Comparison of ENCODE assay signal across 8 cellular contexts in the genomic region with DNA sequence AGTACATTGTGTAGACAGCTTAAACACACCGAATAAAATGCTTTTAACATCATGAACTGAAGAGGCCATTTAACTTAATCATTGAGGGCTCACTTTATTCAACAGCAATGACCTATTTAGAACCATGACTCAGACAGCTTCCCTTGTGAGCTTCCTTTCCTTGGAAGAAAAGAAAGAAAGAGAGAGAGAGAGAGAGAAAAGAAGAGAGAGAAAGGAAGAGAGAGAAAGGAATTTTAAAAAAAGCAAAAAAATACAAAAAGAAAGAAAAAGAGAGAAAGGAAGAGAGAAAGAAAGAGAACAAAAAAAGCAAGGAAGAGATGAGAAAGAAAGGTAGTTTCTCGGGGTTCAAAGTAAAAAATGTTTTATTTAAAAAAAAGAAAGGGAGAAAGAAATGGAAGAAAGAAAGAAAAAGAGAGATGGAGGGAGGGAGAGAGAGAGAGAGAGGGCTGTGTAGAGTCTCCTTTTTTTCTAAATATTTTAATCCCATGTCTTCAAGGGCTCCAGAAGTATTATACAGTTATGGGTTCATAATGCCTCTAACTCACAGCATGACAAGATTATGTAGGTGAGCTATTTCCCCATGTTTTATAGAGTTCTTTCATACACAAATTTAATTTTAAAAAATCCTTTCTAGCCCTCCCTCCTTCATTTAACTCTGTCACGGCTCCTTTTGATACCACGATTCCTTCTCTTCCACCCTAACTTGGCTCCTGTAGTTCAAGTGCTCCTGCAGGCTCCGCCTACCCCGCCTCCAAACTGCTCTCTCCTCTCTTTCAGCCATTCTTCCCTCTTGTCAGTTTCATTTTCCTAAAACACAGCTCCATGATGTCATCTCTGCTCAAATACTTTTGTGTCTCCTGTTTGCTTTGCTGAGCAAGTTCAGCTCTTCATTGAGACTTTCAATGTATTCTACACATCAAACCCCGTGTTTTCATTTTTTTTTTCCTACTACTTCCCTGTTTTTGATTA.
DNase-seq lines count a peak whose midpoint lies in the region; ATAC-seq and TF ChIP-seq lines count a peak whose summit lies in the region.

No MANE protein-coding gene starts in this region.

- H4K8ac ChIP-seq in mesendoderm (ENCODE audit: low read depth, low read length), result no peak overlapping the region

- 100% methylated on average over 1 of the region's 7 CpGs for WGBS in mesendoderm (ENCODE audit: extremely low coverage, insufficient coverage, low lambda C conversion rate)

- H4K5ac ChIP-seq in mesendoderm (ENCODE audit: low read length), result no peak overlapping the region

- H3K36me3 ChIP-seq in mesendoderm (ENCODE audit: control insufficient read depth, insufficient read depth, low read length), result no peaks in the 10 kb centered on the region

- H2BK120ac ChIP-seq in mesendoderm (ENCODE audit: low read depth, low read length), result no peak overlapping the region

- H2BK5ac ChIP-seq in mesendoderm (ENCODE audit: low read length), result no peak overlapping the region

- peaks cover 2% of the 10 kb centered on the region for H3K36me3 Mint-ChIP-seq in chondrocyte (ENCODE audit: low read depth)
- H3K36me3 Mint-ChIP-seq in activated T-cell treated with anti-CD3 and anti-CD28 coated beads, Interleukin-2, amount 50 U/mL, for 24 hours (ENCODE audit: low read depth), result no peaks in the 10 kb centered on the region

- H3K4me1 ChIP-seq in mesendoderm (ENCODE audit: control insufficient read depth, low read depth, low read length), result peaks cover 2% of the 10 kb centered on the region

- no peaks in the 10 kb centered on the region for H3K27me3 ChIP-seq in mesendoderm (ENCODE audit: insufficient read depth, low read length, poor library complexity)

- in situ Hi-C loops in GM13976 (cut with MboI; ENCODE audit: low sequenced_read_pairs, unreplicated experiment), result no loop called here

- no peak overlapping the region for H3K18ac ChIP-seq in mesendoderm (ENCODE audit: low read length)

- H2AK5ac ChIP-seq in mesendoderm (ENCODE audit: low read length), result no peak overlapping the region

- no peak for ATAC-seq in GM21528 (IDR thresholded peaks at IDR 0.05; ENCODE audit: low FRiP score, unreplicated experiment)

- no peaks in the 10 kb centered on the region for H3K79me2 ChIP-seq in mesendoderm (ENCODE audit: control insufficient read depth, insufficient read depth, low read length)

- no peak overlapping the region for H3K9ac ChIP-seq in mesendoderm (ENCODE audit: low read length)

- no peak overlapping the region for H3K4me3 ChIP-seq in mesendoderm (ENCODE audit: low read length)

- peaks cover 40% of the 10 kb centered on the region for H3K4me1 Mint-ChIP-seq in chondrocyte (ENCODE audit: low read depth)
- H3K4me1 Mint-ChIP-seq in activated T-cell treated with anti-CD3 and anti-CD28 coated beads, Interleukin-2, amount 50 U/mL, for 24 hours (ENCODE audit: low read depth), result peaks cover 33% of the 10 kb centered on the region

- no peak overlapping the region for H3K4me2 ChIP-seq in mesendoderm (ENCODE audit: low read length)

- H3K23ac ChIP-seq in mesendoderm (ENCODE audit: low read length), result no peak overlapping the region

- H3K27ac ChIP-seq in mesendoderm (ENCODE audit: low read depth, low read length), result no peak overlapping the region

- H3K4ac ChIP-seq in mesendoderm (ENCODE audit: low read depth, low read length), result no peak overlapping the region

- H2BK15ac ChIP-seq in mesendoderm (replicated peaks; ENCODE audit: low read depth), result no peak overlapping the region

- no peak for TF ChIP-seq CTCF in chondrocyte (IDR thresholded peaks at IDR 0.05)
- no peak for TF ChIP-seq CTCF in GM13976 (IDR thresholded peaks at IDR 0.05; ENCODE audit: borderline replicate concordance, control extremely low read depth, extremely low read depth, insufficient read depth, missing control alignments)

- H3K27me3 Mint-ChIP-seq in chondrocyte (ENCODE audit: low read depth), result no peaks in the 10 kb centered on the region
- no peaks in the 10 kb centered on the region for H3K27me3 Mint-ChIP-seq in activated T-cell treated with anti-CD3 and anti-CD28 coated beads, Interleukin-2, amount 50 U/mL, for 24 hours

- H3K9me3 Mint-ChIP-seq in chondrocyte (ENCODE audit: low read depth), result peaks cover 4% of the 10 kb centered on the region
- peaks cover 5% of the 10 kb centered on the region for H3K9me3 Mint-ChIP-seq in activated T-cell treated with anti-CD3 and anti-CD28 coated beads, Interleukin-2, amount 50 U/mL, for 24 hours

- H3K56ac ChIP-seq in mesendoderm (ENCODE audit: low read length), result no peak overlapping the region

- peak overlapping the region; percentile 96 for H3K27ac Mint-ChIP-seq in chondrocyte (ENCODE audit: unreplicated experiment)
- H3K27ac Mint-ChIP-seq in activated T-cell treated with anti-CD3 and anti-CD28 coated beads, Interleukin-2, amount 50 U/mL, for 24 hours, result no peak overlapping the region

- DNase-seq in Ammon's horn (ENCODE audit: low spot score) (peak; percentile 84), NCI-H2029 (lab: John Stamatoyannopoulos, UW) (peak; percentile 55), chondrocyte (ENCODE audit: low spot score) (no peak), mesendoderm (peak; percentile 35), NCI-H2081 (lab: John Stamatoyannopoulos, UW) (no peak), GM13976 (ENCODE audit: low spot score) (no peak)
- no peak for DNase-seq in activated T-cell treated with anti-CD3 and anti-CD28 coated beads, Interleukin-2, amount 50 U/mL, for 24 hours

- H3K4me3 Mint-ChIP-seq in chondrocyte (ENCODE audit: unreplicated experiment), result peak overlapping the region; percentile 31
- H3K4me3 Mint-ChIP-seq in activated T-cell treated with anti-CD3 and anti-CD28 coated beads, Interleukin-2, amount 50 U/mL, for 24 hours, result no peak overlapping the region

- H3K79me1 ChIP-seq in mesendoderm (ENCODE audit: low read length), result no peaks in the 10 kb centered on the region

Comparison
In these comparisons a context has a peak if more than half of its experiments do, and no peak if none do; other contexts are left out.
1. DNase-seq: peak in Ammon's horn (single experiment), NCI-H2029 (single experiment) and mesendoderm (single experiment); none in chondrocyte (single experiment), NCI-H2081 (0 of 2), activated T-cell treated with anti-CD3 and anti-CD28 coated beads, Interleukin-2, amount 50 U/mL, for 24 hours (single experiment) and GM13976 (single experiment).